Comparison of ENCODE assay signal across 8 cellular contexts in the genomic region with DNA sequence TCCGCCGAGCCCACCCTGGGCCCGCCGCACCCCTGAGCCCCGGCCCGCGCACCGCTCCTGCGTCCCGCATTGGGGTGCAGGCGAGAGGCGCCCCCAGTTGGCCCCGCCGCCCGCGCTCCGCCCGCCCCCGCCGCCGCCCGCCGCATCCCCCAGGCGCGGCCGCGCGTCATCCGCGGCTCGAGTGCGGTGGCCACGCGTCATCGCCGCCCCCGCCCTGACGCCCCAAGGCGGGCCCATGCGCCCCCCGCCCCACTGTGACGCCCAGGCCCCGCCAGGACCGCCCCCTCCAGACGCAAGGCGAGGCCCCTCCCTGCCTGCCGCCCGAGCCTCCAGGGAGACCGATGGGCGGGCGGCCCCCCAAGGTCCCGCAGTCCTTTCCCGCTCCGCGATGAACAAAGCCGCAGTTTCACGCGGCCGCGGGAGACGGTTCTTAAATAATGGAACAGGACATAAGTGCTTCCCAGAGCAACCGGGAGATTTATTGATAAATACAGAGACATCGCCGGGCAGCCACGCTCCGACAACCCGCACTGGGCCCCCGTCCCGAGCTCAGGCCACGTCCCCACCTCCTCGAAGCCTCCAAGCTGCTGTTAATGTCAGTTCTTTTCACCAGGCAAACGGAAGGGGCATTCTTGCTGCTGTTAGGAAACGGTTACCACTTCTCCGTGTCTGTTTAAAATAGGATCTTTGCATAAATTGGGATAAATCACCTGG. TPM values are rescaled to one million over a fixed set of nuclear protein-coding genes. Genes with fewer than 3 reads are reported as not detected.
A peak's percentile ranks its signal among the peaks of the same experiment; 100 is the strongest.
DNase-seq lines count a peak whose midpoint lies in the region; ATAC-seq lines count a peak whose summit lies in the region.

TSS of gene ANKRD60 (minus strand) at position 170 of the 714 bp plus-strand sequence. CDS start at position 170, 0 bp downstream.

- H3K27me3 Mint-ChIP-seq in naive B cell: peaks cover 48 to 53% (median 50%) of the 10 kb centered on the region in 3 donors

- peak within 1 kb of the TSS; percentile 88 to 94 (median 90) for H3K27ac Mint-ChIP-seq in naive B cell

- peaks cover 0 to 8% (median 0%) of the 10 kb centered on the region in 7 donors for H3K9me3 Mint-ChIP-seq in naive B cell

- H3K36me3 Mint-ChIP-seq in naive B cell: peaks cover 0 to 15% of the 10 kb centered on the region in 2 donors

- H3K4me3 Mint-ChIP-seq in naive B cell: peak within 1 kb of the TSS; percentile 53 to 84 (median 70)

- ATAC-seq in naive B cell (ENCODE audit: low read depth in 2 of 2) (peak; percentile 85 to 90), GM21367 (IDR thresholded peaks at IDR 0.05; ENCODE audit: unreplicated experiment) (no peak)

- peaks cover 15 to 21% (median 17%) of the 10 kb centered on the region in 3 donors for H3K4me1 Mint-ChIP-seq in naive B cell

- DNase-seq in GM03348 (ENCODE audit: low spot score): peak; percentile 28
- peak; percentile 52 for DNase-seq in T-helper 22 cell (ENCODE audit: low read depth)
- peak; percentile 73 for DNase-seq in central memory CD4-positive, alpha-beta T cell
- peak; percentile 80 for DNase-seq in naive B cell
- DNase-seq in RKO (ENCODE audit: low spot score): no peak
- no peak for DNase-seq in inferior parietal cortex (ENCODE audit: extremely low spot score)
- no peak for DNase-seq in SW 1271 (lab: John Stamatoyannopoulos, UW)

RNA-seq across cellular contexts. Expression of gene ANKRD60, which starts in this region (rescaled TPM):
- under 1 TPM in 1 of 6 donors, not detected in 5; 0.36 TPM for polyA plus RNA-seq in naive B cell (ENCODE audit: low read depth in 6 of 6)

Comparison
In these comparisons a context has a peak if more than half of its experiments do, and no peak if none do; other contexts are left out.
1. Peak in DNase-seq and ATAC-seq in naive B cell; RNA of the gene not detected or under 1 TPM.
2. DNase-seq: peak in GM03348 (single experiment), T-helper 22 cell (single experiment) and central memory CD4-positive, alpha-beta T cell (single experiment); none in RKO (single experiment), inferior parietal cortex (single experiment) and SW 1271 (0 of 2).